In the genomic region with DNA sequence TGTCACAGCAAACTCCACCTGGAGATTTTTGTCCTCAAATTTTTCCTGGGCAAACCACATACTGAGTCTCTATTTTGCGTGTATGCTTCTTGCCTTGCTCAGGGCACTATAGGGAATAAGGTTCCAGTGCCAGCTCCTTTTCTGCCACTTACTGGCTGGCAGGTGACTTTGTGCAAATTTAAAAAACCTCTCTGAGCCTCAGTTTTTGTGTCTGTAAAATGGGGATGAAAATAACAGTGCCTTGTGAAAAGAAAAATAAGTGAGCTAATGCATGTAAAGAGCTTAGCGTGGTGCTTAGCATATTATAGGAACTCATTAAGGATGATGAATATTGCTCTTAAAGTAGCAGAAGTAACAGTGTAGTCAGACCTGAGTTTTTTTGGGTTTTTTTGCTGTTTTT, we compare ENCODE assay signal across 1 cellular context.
TF ChIP-seq lines count a peak whose summit lies in the region.

No MANE protein-coding gene starts in this region.

TF ChIP-seq in K562, 482 proteins besides CTCF, POLR2A, EP300 and RAD21 (continued from another document):
- peak; percentile 62 for TF ChIP-seq RBM25 (IDR thresholded peaks at IDR 0.05; ENCODE audit: low read depth, low read length, severe bottlenecking)
TF ChIP-seq in K562: peak in this region for 1.
